ENCODE assay signal across 8 cellular contexts in genomic region chr15:56464893-56465520, GRCh38. TPM values are rescaled to one million over a fixed set of nuclear protein-coding genes. Genes with fewer than 3 reads are reported as not detected.
DNase-seq lines count a peak whose midpoint lies in the region; ATAC-seq and TF ChIP-seq lines count a peak whose summit lies in the region.

Gene MNS1, minus strand, starts transcription at chr15:56465137. Its CDS starts 165 bp downstream, at chr15:56464972.

- peak within 1 kb of the TSS; percentile 74 to 92 (median 84) for H3K27ac Mint-ChIP-seq in CD14-positive monocyte

- peak within 1 kb of the TSS; percentile 53 to 62 (median 58) for H3K4me3 ChIP-seq in right lobe of liver

- H3K27me3 Mint-ChIP-seq in CD14-positive monocyte (ENCODE audit: low read depth in 3 of 3): no peaks in the 10 kb centered on the region

- no peak for TF ChIP-seq POLR2A in right lobe of liver (IDR thresholded peaks at IDR 0.05)

- peak; percentile 99 for ATAC-seq in GM19324 (IDR thresholded peaks at IDR 0.05; ENCODE audit: low FRiP score, unreplicated experiment)
- peak; percentile 99 for ATAC-seq in HG03442 (IDR thresholded peaks at IDR 0.05; ENCODE audit: unreplicated experiment)
- ATAC-seq in right lobe of liver: peak; percentile 95 to 100 (median 99)

- WGBS in right lobe of liver (ENCODE audit: insufficient coverage, low coverage, low lambda C conversion rate, missing lambda C conversion rate): 0% methylated on average over 11 of the region's 38 CpGs

- peak within 1 kb of the TSS in 1 of 3 donors; percentile 16 for H3K27ac ChIP-seq in right lobe of liver

- H3K4me1 Mint-ChIP-seq in CD14-positive monocyte: peaks cover 29% of the 10 kb centered on the region

- H3K4me1 ChIP-seq in right lobe of liver: peaks cover 0 to 10% (median 0%) of the 10 kb centered on the region in 4 donors

- H3K4me3 Mint-ChIP-seq in CD14-positive monocyte: peak within 1 kb of the TSS; percentile 98 to 99

- no peaks in the 10 kb centered on the region for H3K36me3 ChIP-seq in right lobe of liver

- H3K9me3 ChIP-seq in right lobe of liver: no peaks in the 10 kb centered on the region

- H3K27me3 ChIP-seq in right lobe of liver: no peaks in the 10 kb centered on the region

- intact Hi-C loops in CD14-positive monocyte (cut with micrococcal nuclease): loop anchor here in 1 of 2 donors (5.0 kb wide), 1 partner anchor 228 kb away; no protein-coding TSS in a partner anchor
- intact Hi-C loops in right lobe of liver (cut with DNase I): no loop called here

- H3K9me3 Mint-ChIP-seq in CD14-positive monocyte: no peaks in the 10 kb centered on the region

- H3K36me3 Mint-ChIP-seq in CD14-positive monocyte: no peaks in the 10 kb centered on the region

- peak; percentile 86 for DNase-seq in CD14-positive monocyte (ENCODE audit: low spot score)
- peak; percentile 92 for DNase-seq in NCI-H524 treated with DMSO at 0.1 percent for 48 hours (lab: John Stamatoyannopoulos, UW)
- peak; percentile 6 to 20 for DNase-seq in activated CD4-positive, alpha-beta T cell treated with anti-CD3 and anti-CD28 coated beads, Interleukin-2, amount 50 U/mL, for 4 hours
- DNase-seq in ecto neural progenitor cell (ENCODE audit: low spot score): peak; percentile 89
- DNase-seq in right lobe of liver: peak; percentile 91 to 93 (median 93)
- DNase-seq in stimulated activated CD4-positive, alpha-beta T cell treated with anti-CD3 and anti-CD28 coated beads, Interleukin-4, amount 100 ng/mL, for 4 hours: peak; percentile 15 to 35

- no peak for TF ChIP-seq CTCF in CD14-positive monocyte (IDR thresholded peaks at IDR 0.05)
- no peak for TF ChIP-seq CTCF in right lobe of liver (IDR thresholded peaks at IDR 0.05)

RNA-seq across cellular contexts. Expression of gene MNS1, which starts in this region (rescaled TPM):
- under 1 TPM in 1 of 2 donors, not detected in 1; 0.29 TPM for polyA plus RNA-seq in CD14-positive monocyte
- total RNA-seq in right lobe of liver: under 1 TPM in 5 of 6 experiments, not detected in 1; 0.18 to 0.58 (median 0.40) TPM

Comparison
In these comparisons a context has a peak if more than half of its experiments do, and no peak if none do; other contexts are left out.
1. Peak in DNase-seq in CD14-positive monocyte; RNA of the gene not detected or under 1 TPM.
2. Peak in DNase-seq, ATAC-seq and H3K4me3 ChIP-seq in right lobe of liver; RNA of the gene not detected or under 1 TPM.
3. DNase-seq: peak in every context shown above with its lines; median percentile 93 in right lobe of liver; 92 in NCI-H524 treated with DMSO at 0.1 percent for 48 hours; 89 in ecto neural progenitor cell; 86 in CD14-positive monocyte; 25 in stimulated activated CD4-positive, alpha-beta T cell treated with anti-CD3 and anti-CD28 coated beads, Interleukin-4, amount 100 ng/mL, for 4 hours; 13 in activated CD4-positive, alpha-beta T cell treated with anti-CD3 and anti-CD28 coated beads, Interleukin-2, amount 50 U/mL, for 4 hours.